In genomic region chr11:11038339-11039248, GRCh38 we compare ENCODE assay signal across 16 cellular contexts.
DNase-seq lines count a peak whose midpoint lies in the region; ATAC-seq and TF ChIP-seq lines count a peak whose summit lies in the region.
"Had no signal": no experiment of that assay in that cellular context is flagged by ENCODE, and none has a peak within 500 bp of the region (broad histone marks: within the 10 kb centered on the region; RNA-seq: fewer than 3 reads in every experiment).

No MANE protein-coding gene starts in this region.

- TF ChIP-seq CTCF in left lung (IDR thresholded peaks at IDR 0.05) (no peak), psoas muscle (IDR thresholded peaks at IDR 0.05) (no peak), vagina (IDR thresholded peaks at IDR 0.05) (no peak)

- H3K4me1 ChIP-seq in left lung (no peaks in the 10 kb centered on the region), psoas muscle (peaks cover 13% of the 10 kb centered on the region), vagina (peaks cover 27% of the 10 kb centered on the region)
- H3K4me1 ChIP-seq: spleen had no signal

- no peaks in the 10 kb centered on the region for H3K9me3 Mint-ChIP-seq in activated CD4-positive, alpha-beta T cell treated with anti-CD3 and anti-CD28 coated beads, Interleukin-2, amount 10 ng/mL, durations not matched to agents 24 days and 14 days
- H3K9me3 Mint-ChIP-seq: central memory CD8-positive, alpha-beta T cell had no signal

- DNase-seq in activated CD4-positive, alpha-beta T cell treated with anti-CD3 and anti-CD28 coated beads, Interleukin-2, amount 10 ng/mL, durations not matched to agents 24 days and 14 days, result peak; percentile 46
- no peak for DNase-seq in activated CD4-positive, alpha-beta T cell treated with anti-CD3 and anti-CD28 coated beads, Interleukin-2, amount 50 U/mL, for 4 hours
- DNase-seq in left lung, result no peak
- DNase-seq in psoas muscle, result peak in 1 of 2 donors; percentile 60
- no peak for DNase-seq in vagina (ENCODE audit: extremely low spot score in 2 of 2)
- no peak for DNase-seq in NCI-H1436 treated with DMSO at 0.1 percent for 48 hours (lab: John Stamatoyannopoulos, UW)
- DNase-seq: activated CD4-positive, CD25-positive, alpha-beta regulatory T cell; adrenal gland; CD4-positive, CD25-positive, alpha-beta regulatory T cell; foreskin fibroblast; NCI-H2081; spleen; T-helper 2 cell had no signal

- intact Hi-C loops in activated CD4-positive, alpha-beta T cell treated with anti-CD3 and anti-CD28 coated beads, Interleukin-2, amount 10 ng/mL, durations not matched to agents 24 days and 14 days (cut with micrococcal nuclease), result no loop called here
- intact Hi-C loops in left lung (cut with DNase I), result loop anchor here in 1 of 2 donors (5.0 to 10.0 kb wide), 2 partner anchors 226 to 749 kb away; no protein-coding TSS in a partner anchor
- intact Hi-C loops in psoas muscle (cut with DNase I), result loop anchor here (5.0 kb wide), 2 partner anchors 39 to 119 kb away; no protein-coding TSS in a partner anchor
- intact Hi-C loops in vagina (cut with DNase I), result no loop called here

- H3K9me3 ChIP-seq in left lung (no peaks in the 10 kb centered on the region), psoas muscle (no peaks in the 10 kb centered on the region), vagina (no peaks in the 10 kb centered on the region)
- H3K9me3 ChIP-seq: adrenal gland, spleen had no signal

- peak; percentile 65 for ATAC-seq in left lung
- peak; percentile 85 to 97 (median 94) for ATAC-seq in psoas muscle
- ATAC-seq in GM19351 (IDR thresholded peaks at IDR 0.05; ENCODE audit: unreplicated experiment), result no peak
- no peak for ATAC-seq in GM18520 (IDR thresholded peaks at IDR 0.05; ENCODE audit: unreplicated experiment)

- H3K36me3 ChIP-seq in left lung (no peaks in the 10 kb centered on the region), psoas muscle (ENCODE audit: insufficient read depth in 1 of 2, low read depth in 1 of 2) (no peaks in the 10 kb centered on the region), vagina (no peaks in the 10 kb centered on the region)
- H3K36me3 ChIP-seq: adrenal gland, spleen had no signal

- WGBS in psoas muscle, 3 donors, result 49 to 64% (median 50%) methylated on average over 8 of the region's 8 CpGs

- H3K27me3 ChIP-seq in left lung, result no peaks in the 10 kb centered on the region
- no peaks in the 10 kb centered on the region for H3K27me3 ChIP-seq in psoas muscle (ENCODE audit: insufficient read depth in 3 of 3, low read length in 2 of 3)
- H3K27me3 ChIP-seq in vagina, result no peaks in the 10 kb centered on the region
- H3K27me3 ChIP-seq: adrenal gland, spleen had no signal

- no peaks in the 10 kb centered on the region for H3K36me3 Mint-ChIP-seq in activated CD4-positive, alpha-beta T cell treated with anti-CD3 and anti-CD28 coated beads, Interleukin-2, amount 10 ng/mL, durations not matched to agents 24 days and 14 days (ENCODE audit: low read depth)
- H3K36me3 Mint-ChIP-seq: CD4-positive, CD25-positive, alpha-beta regulatory T cell had no signal

- H3K4me3 ChIP-seq in left lung (no peak overlapping the region), psoas muscle (no peak overlapping the region), vagina (no peak overlapping the region)
- H3K4me3 ChIP-seq: adrenal gland, spleen had no signal

- no peak overlapping the region for H3K4me3 Mint-ChIP-seq in activated CD4-positive, alpha-beta T cell treated with anti-CD3 and anti-CD28 coated beads, Interleukin-2, amount 10 ng/mL, durations not matched to agents 24 days and 14 days
- H3K4me3 Mint-ChIP-seq: CD4-positive, CD25-positive, alpha-beta regulatory T cell; central memory CD8-positive, alpha-beta T cell had no signal

- peaks cover 8% of the 10 kb centered on the region for H3K27me3 Mint-ChIP-seq in activated CD4-positive, alpha-beta T cell treated with anti-CD3 and anti-CD28 coated beads, Interleukin-2, amount 10 ng/mL, durations not matched to agents 24 days and 14 days

- TF ChIP-seq POLR2A in vagina (IDR thresholded peaks at IDR 0.05), result no peak

- H3K27ac ChIP-seq in left lung, result no peak overlapping the region
- H3K27ac ChIP-seq in psoas muscle, result peak overlapping the region; percentile 44
- peak overlapping the region; percentile 28 for H3K27ac ChIP-seq in vagina
- H3K27ac ChIP-seq: spleen had no signal

- H3K4me1 Mint-ChIP-seq in activated CD4-positive, alpha-beta T cell treated with anti-CD3 and anti-CD28 coated beads, Interleukin-2, amount 10 ng/mL, durations not matched to agents 24 days and 14 days, result no peaks in the 10 kb centered on the region
- H3K4me1 Mint-ChIP-seq: central memory CD8-positive, alpha-beta T cell had no signal

- no peak overlapping the region for H3K27ac Mint-ChIP-seq in activated CD4-positive, alpha-beta T cell treated with anti-CD3 and anti-CD28 coated beads, Interleukin-2, amount 10 ng/mL, durations not matched to agents 24 days and 14 days

Comparison
In these comparisons a context has a peak if more than half of its experiments do, and no peak if none do; other contexts are left out.
1. ATAC-seq: peak in left lung (single experiment) and psoas muscle (4 of 4); none in GM19351 (single experiment) and GM18520 (single experiment).
2. H3K27ac ChIP-seq: peak in psoas muscle (single experiment) and vagina (single experiment); none in left lung (0 of 2).
3. intact Hi-C loops: an anchor here in psoas muscle (5.0 kb wide); none called in activated CD4-positive, alpha-beta T cell treated with anti-CD3 and anti-CD28 coated beads, Interleukin-2, amount 10 ng/mL, durations not matched to agents 24 days and 14 days and vagina.